In the genomic region with DNA sequence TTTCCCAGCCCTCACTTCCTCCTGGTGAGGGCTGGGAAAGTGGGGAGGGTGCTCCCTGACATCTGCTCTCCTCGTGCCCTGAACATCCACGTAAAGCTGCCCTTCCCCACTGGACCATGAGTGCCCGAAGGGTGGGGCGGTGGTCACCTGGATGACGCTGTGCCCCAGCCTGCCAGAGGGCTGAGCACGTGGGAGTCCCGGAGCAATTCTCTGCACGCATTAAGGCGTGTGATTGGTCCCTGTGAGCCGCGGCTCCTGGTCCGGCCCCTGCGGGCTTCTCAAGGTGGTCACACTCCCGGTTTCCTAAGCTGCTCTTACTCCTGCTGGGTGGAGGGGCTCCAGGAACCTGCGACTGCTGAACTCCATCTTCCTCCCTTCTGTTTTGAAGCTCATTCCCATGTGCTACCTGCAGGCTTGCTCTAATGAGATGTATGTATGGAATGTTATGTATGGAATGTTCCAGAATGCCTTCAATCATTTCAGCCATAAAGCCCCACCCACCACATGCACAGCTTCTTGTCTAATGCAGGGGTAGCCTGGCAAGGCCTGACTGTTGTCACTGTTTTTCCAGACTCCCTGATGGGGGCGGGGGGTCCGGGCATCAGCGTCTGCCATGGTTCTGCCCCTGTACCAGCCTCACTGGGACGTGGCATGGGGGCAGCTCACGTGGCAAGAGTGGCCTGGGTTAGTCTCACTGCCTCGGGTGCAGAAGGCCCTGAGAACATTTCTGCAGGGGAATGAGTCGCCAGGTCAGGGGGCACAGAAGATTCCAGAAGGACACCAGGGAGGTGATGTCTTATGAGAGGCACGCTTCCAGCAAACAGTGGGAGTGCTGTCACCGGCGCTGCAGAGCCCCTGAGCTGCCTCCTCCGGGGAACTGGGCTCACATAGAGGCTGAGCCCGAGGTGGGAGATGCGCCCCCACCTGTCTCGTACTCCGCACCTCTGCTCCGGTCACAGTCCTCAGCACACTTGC, we compare ENCODE assay signal across 1 cellular context.
TF ChIP-seq lines count a peak whose summit lies in the region.

No MANE protein-coding gene starts in this region.

TF ChIP-seq in GM23338, 12 proteins besides CTCF, POLR2A, EP300 and RAD21:
- TF ChIP-seq ETS1 (IDR thresholded peaks at IDR 0.05), result no peak
- no peak for TF ChIP-seq EZH2phosphoT487 (IDR thresholded peaks at IDR 0.05; ENCODE audit: unreplicated experiment)
- no peak for TF ChIP-seq ZNF331 (CRISPR knock-in tag; IDR thresholded peaks at IDR 0.05; ENCODE audit: low read depth)
- no peak for TF ChIP-seq ZNF114 (CRISPR knock-in tag; IDR thresholded peaks at IDR 0.05)
- TF ChIP-seq EZH2 (IDR thresholded peaks at IDR 0.05; ENCODE audit: low read depth, unreplicated experiment), result no peak
- no peak for TF ChIP-seq POLR2AphosphoS5 (IDR thresholded peaks at IDR 0.05; ENCODE audit: low read depth)
- TF ChIP-seq CREB1 (CRISPR knock-in tag; IDR thresholded peaks at IDR 0.05; ENCODE audit: low read depth), result no peak
- TF ChIP-seq, protein P1, sequence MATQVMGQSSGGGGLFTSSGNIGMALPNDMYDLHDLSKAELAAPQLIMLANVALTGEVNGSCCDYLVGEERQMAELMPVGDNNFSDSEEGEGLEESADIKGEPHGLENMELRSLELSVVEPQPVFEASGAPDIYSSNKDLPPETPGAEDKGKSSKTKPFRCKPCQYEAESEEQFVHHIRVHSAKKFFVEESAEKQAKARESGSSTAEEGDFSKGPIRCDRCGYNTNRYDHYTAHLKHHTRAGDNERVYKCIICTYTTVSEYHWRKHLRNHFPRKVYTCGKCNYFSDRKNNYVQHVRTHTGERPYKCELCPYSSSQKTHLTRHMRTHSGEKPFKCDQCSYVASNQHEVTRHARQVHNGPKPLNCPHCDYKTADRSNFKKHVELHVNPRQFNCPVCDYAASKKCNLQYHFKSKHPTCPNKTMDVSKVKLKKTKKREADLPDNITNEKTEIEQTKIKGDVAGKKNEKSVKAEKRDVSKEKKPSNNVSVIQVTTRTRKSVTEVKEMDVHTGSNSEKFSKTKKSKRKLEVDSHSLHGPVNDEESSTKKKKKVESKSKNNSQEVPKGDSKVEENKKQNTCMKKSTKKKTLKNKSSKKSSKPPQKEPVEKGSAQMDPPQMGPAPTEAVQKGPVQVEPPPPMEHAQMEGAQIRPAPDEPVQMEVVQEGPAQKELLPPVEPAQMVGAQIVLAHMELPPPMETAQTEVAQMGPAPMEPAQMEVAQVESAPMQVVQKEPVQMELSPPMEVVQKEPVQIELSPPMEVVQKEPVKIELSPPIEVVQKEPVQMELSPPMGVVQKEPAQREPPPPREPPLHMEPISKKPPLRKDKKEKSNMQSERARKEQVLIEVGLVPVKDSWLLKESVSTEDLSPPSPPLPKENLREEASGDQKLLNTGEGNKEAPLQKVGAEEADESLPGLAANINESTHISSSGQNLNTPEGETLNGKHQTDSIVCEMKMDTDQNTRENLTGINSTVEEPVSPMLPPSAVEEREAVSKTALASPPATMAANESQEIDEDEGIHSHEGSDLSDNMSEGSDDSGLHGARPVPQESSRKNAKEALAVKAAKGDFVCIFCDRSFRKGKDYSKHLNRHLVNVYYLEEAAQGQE (IDR thresholded peaks at IDR 0.05; ENCODE audit: unreplicated experiment), result no peak
- TF ChIP-seq NANOG (IDR thresholded peaks at IDR 0.05; ENCODE audit: borderline replicate concordance), result no peak
- no peak for TF ChIP-seq ZNF462 (CRISPR knock-in tag; IDR thresholded peaks at IDR 0.05)
- no peak for TF ChIP-seq JUNB (IDR thresholded peaks at IDR 0.05; ENCODE audit: unreplicated experiment)
- no peak for TF ChIP-seq STAT1 (IDR thresholded peaks at IDR 0.05; ENCODE audit: unreplicated experiment)
